14 cellular contexts compared by ENCODE assay signal in the genomic region with DNA sequence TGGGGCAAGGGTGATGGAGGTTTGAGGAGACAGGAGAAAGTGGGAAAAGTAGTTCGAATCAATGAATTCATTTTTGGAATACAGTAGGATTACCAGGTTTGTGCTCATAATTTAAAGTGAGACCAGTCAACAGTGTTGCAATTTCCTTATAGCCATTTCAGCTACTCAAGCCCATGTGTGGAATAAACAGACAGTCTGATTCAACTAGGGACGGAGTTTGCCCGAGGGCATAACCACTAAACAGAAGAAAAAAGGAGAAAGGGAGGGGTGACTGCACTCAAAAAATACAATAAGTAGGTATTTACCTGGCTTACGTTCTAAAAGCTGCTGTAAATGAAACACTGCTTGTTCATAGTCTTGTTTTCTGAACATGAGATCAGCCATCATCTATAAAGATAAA.
DNase-seq lines count a peak whose midpoint lies in the region; ATAC-seq and TF ChIP-seq lines count a peak whose summit lies in the region.
"Had no signal": no experiment of that assay in that cellular context is flagged by ENCODE, and none has a peak within 500 bp of the region (broad histone marks: within the 10 kb centered on the region; RNA-seq: fewer than 3 reads in every experiment).

No MANE protein-coding gene starts in this region.

- no peak overlapping the region for H3K27ac ChIP-seq in RWPE1
- H3K27ac ChIP-seq: gastrocnemius medialis, right atrium auricular region had no signal

- ATAC-seq in GM21447 (IDR thresholded peaks at IDR 0.05; ENCODE audit: unreplicated experiment) (no peak), HG03108 (IDR thresholded peaks at IDR 0.05; ENCODE audit: unreplicated experiment) (no peak), HG03354 (IDR thresholded peaks at IDR 0.05; ENCODE audit: poor library complexity, severe bottlenecking, unreplicated experiment) (no peak)
- ATAC-seq: gastrocnemius medialis had no signal

- DNase-seq in SKM-1 treated with dmso at 0.1 percent for 144 hours (lab: John Stamatoyannopoulos, UW; ENCODE audit: unreplicated experiment) (peak; percentile 7), SKM-1 (lab: John Stamatoyannopoulos, UW; ENCODE audit: unreplicated experiment) (no peak), RWPE1 (ENCODE audit: low spot score) (peak; percentile 66), foreskin fibroblast (peak; percentile 63 to 90), NCI-H526 treated with DMSO at 0.1 percent for 48 hours (lab: John Stamatoyannopoulos, UW) (no peak)
- DNase-seq: activated CD4-positive, alpha-beta T cell treated with anti-CD3 and anti-CD28 coated beads for 1 hour; Caco-2; effector CD8-positive, alpha-beta T cell; gastrocnemius medialis; NCI-H2171 had no signal

- no peak overlapping the region for H3K4me3 ChIP-seq in foreskin fibroblast (ENCODE audit: low read depth in 1 of 2, low read length in 2 of 2)
- H3K4me3 ChIP-seq: gastrocnemius medialis, right atrium auricular region had no signal

- POLR2A ChIA-PET in RWPE1 (lab: Yijun Ruan, JAX; ENCODE audit: low non-redundant PET): no interaction called here

- TF ChIP-seq CTCF in RWPE1 (conservative IDR thresholded peaks at IDR 0.05; ENCODE audit: low read depth) (no peak), foreskin fibroblast (IDR thresholded peaks at IDR 0.05; ENCODE audit: low read depth, low read length) (no peak)

- CTCF ChIA-PET in RWPE1 (lab: Yijun Ruan, JAX): interaction anchor here (1.4 kb wide), 1 partner anchor 13 kb away, joined by 7 read pairs; no protein-coding TSS in a partner anchor

Comparison
In these comparisons a context has a peak if more than half of its experiments do, and no peak if none do; other contexts are left out.
1. DNase-seq: peak in SKM-1 treated with dmso at 0.1 percent for 144 hours (single experiment), RWPE1 (single experiment) and foreskin fibroblast (2 of 2); none in SKM-1 (single experiment) and NCI-H526 treated with DMSO at 0.1 percent for 48 hours (single experiment).